ENCODE assay signal across 13 cellular contexts in the genomic region with DNA sequence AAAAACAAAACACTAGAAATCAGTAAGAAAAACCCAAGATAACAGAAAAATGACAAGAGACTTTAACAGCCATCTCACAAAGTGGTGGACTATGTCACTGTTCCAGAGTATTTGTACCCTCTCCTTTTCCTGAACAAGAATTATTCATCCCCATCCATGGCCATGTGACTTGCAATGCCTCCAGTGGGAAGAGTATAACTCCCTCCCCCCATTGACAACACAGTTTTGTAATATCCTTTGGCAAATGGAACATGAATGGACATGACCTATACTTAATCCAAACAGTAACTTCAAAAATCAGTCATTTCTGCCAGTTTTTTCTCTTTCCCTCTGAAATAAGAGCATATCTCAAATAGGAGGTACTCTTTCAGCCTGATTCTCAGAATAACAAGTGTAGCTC. TPM values are rescaled to one million over a fixed set of nuclear protein-coding genes. Genes with fewer than 3 reads are reported as not detected.
DNase-seq lines count a peak whose midpoint lies in the region; ATAC-seq, FAIRE-seq and TF ChIP-seq lines count a peak whose summit lies in the region.
"Had no signal": no experiment of that assay in that cellular context is flagged by ENCODE, and none has a peak within 500 bp of the region (broad histone marks: within the 10 kb centered on the region; RNA-seq: fewer than 3 reads in every experiment).

No MANE protein-coding gene starts in this region.

- CTCF ChIA-PET in GM12878 (lab: Yijun Ruan, JAX), result no interaction called here

- H3K36me3 Mint-ChIP-seq in stimulated activated naive CD8-positive, alpha-beta T cell treated with anti-CD3 and anti-CD28 coated beads, Interleukin-15, Interleukin-2, amounts not matched to agents 100 ng/mL and 50 ng/mL, for 24 hours (ENCODE audit: low read depth), result peaks cover 30% of the 10 kb centered on the region
- peaks cover 30% of the 10 kb centered on the region for H3K36me3 Mint-ChIP-seq in activated T-helper 2 cell treated with anti-CD3 and anti-CD28 coated beads, Interferon-gamma antibody, Interleukin-2, Interleukin-4, amounts not matched to agents 10 μg/mL and 5 μg/mL and 100 μg/mL, durations not matched to agents 14 hours and 24 hours and 36 hours (ENCODE audit: low read depth)

- H3K36me3 ChIP-seq in GM12878 (ENCODE audit: control insufficient read depth in 2 of 2, insufficient read depth in 2 of 2, low read length in 1 of 2), result peaks cover 0 to 3% of the 10 kb centered on the region in 2 experiments; a peak in 1 of 4 replicates
- no peaks in the 10 kb centered on the region for H3K36me3 ChIP-seq in ascending aorta
- H3K36me3 ChIP-seq: gastrocnemius medialis had no signal

- H4K20me1 ChIP-seq in GM12878 (ENCODE audit: control insufficient read depth, insufficient read depth), result no peaks in the 10 kb centered on the region

- DNase-seq in stimulated activated naive CD8-positive, alpha-beta T cell treated with anti-CD3 and anti-CD28 coated beads, Interleukin-15, Interleukin-2, amounts not matched to agents 100 U/mL and 50 U/mL, for 24 hours, result no peak
- DNase-seq in GM12878 (ENCODE audit: low read depth, low spot score) (no peak), right cardiac atrium (no peak), ascending aorta (ENCODE audit: low spot score in 2 of 2) (no peak), COR-L47 (lab: John Stamatoyannopoulos, UW) (no peak)
- no peak for DNase-seq in activated T-helper 2 cell treated with anti-CD3 and anti-CD28 coated beads, Interferon-gamma antibody, Interleukin-2, Interleukin-4, amounts not matched to agents 10 μg/mL and 5 μg/mL and 100 μg/mL, durations not matched to agents 14 hours and 24 hours and 36 hours (ENCODE audit: low spot score)
- DNase-seq: amygdala; gastrocnemius medialis; stimulated activated naive B cell treated with anti-CD40 and anti-IgM and Interleukin-4, amounts not matched to agents 10 μg/mL and 1 μg/mL and 100 μg/mL, for 72 hours had no signal

- in situ Hi-C loops in GM12878 (cut with MboI), result no loop called here

- H3K27ac ChIP-seq in GM12878 (ENCODE audit: control insufficient read depth, insufficient read depth) (no peak overlapping the region), right cardiac atrium (ENCODE audit: low read length) (no peak overlapping the region), ascending aorta (no peak overlapping the region)
- H3K27ac ChIP-seq: BLaER1, gastrocnemius medialis had no signal

- ATAC-seq in stimulated activated naive CD8-positive, alpha-beta T cell treated with anti-CD3 and anti-CD28 coated beads, Interleukin-15, Interleukin-2, amounts not matched to agents 100 U/mL and 50 U/mL, for 24 hours, result no peak
- no peak for ATAC-seq in GM12878
- ATAC-seq in right cardiac atrium, result peak; percentile 85 to 88
- ATAC-seq in HG03439 (IDR thresholded peaks at IDR 0.05; ENCODE audit: unreplicated experiment), result no peak
- ATAC-seq: stimulated activated naive B cell treated with anti-CD40 and anti-IgM and Interleukin-4, amounts not matched to agents 10 μg/mL and 1 μg/mL and 100 μg/mL, for 72 hours had no signal

- no peaks in the 10 kb centered on the region for H3K27me3 ChIP-seq in GM12878 (replicated peaks in 1 of 2; ENCODE audit: control insufficient read depth in 2 of 2, insufficient read depth in 2 of 2, low read length in 1 of 2)
- no peaks in the 10 kb centered on the region for H3K27me3 ChIP-seq in right cardiac atrium (ENCODE audit: control insufficient read depth, insufficient read depth)
- H3K27me3 ChIP-seq in ascending aorta, result no peaks in the 10 kb centered on the region
- H3K27me3 ChIP-seq: BLaER1, gastrocnemius medialis had no signal

- SMC1A ChIA-PET in GM12878 (lab: Charles Lee; ENCODE audit: uncharacterized antibody, unreplicated experiment), result no interaction called here

- FAIRE-seq in GM12878 (lab: Jason Lieb, UNC), result peak; percentile 44

- H3K9ac ChIP-seq in GM12878 (ENCODE audit: control insufficient read depth, insufficient read depth, low read length), result no peak overlapping the region
- H3K9ac ChIP-seq: BLaER1 had no signal

- RAD21 ChIA-PET in GM12878 (lab: Charles Lee; ENCODE audit: unreplicated experiment), result no interaction called here

- H3K9me3 ChIP-seq in GM12878 (replicated peaks; ENCODE audit: control insufficient read depth, insufficient read depth, low read length), result no peaks in the 10 kb centered on the region; the same call in 2 of the 3 replicates
- H3K9me3 ChIP-seq in right cardiac atrium (ENCODE audit: control insufficient read depth, low read length), result no peaks in the 10 kb centered on the region
- no peaks in the 10 kb centered on the region for H3K9me3 ChIP-seq in ascending aorta
- H3K9me3 ChIP-seq: gastrocnemius medialis had no signal

- H3K4me3 ChIP-seq in GM12878, result no peak overlapping the region
- no peak overlapping the region for H3K4me3 ChIP-seq in right cardiac atrium (ENCODE audit: low read length)
- H3K4me3 ChIP-seq in ascending aorta, result no peak overlapping the region
- H3K4me3 ChIP-seq: BLaER1, gastrocnemius medialis had no signal

- H3K79me2 ChIP-seq in GM12878 (ENCODE audit: control insufficient read depth, insufficient read depth, low read length), result peaks cover 34% of the 10 kb centered on the region

- BruUV-seq in GM12878 (replicated peaks; lab: Mats Ljungman, UMichigan), result no TSS peak

- TF ChIP-seq CTCF in GM12878 (IDR thresholded peaks at IDR 0.05 in 2 of 3, conservative IDR thresholded peaks at IDR 0.05 in 1 of 3; ENCODE audit: control insufficient read depth in 2 of 3, extremely low read depth in 1 of 3, insufficient read depth in 1 of 3, low read depth in 3 of 3, low read length in 3 of 3) (no peak), ascending aorta (IDR thresholded peaks at IDR 0.05) (no peak)

- H3K27me3 Mint-ChIP-seq in stimulated activated naive CD8-positive, alpha-beta T cell treated with anti-CD3 and anti-CD28 coated beads, Interleukin-15, Interleukin-2, amounts not matched to agents 100 ng/mL and 50 ng/mL, for 24 hours, result no peaks in the 10 kb centered on the region
- no peaks in the 10 kb centered on the region for H3K27me3 Mint-ChIP-seq in activated T-helper 2 cell treated with anti-CD3 and anti-CD28 coated beads, Interferon-gamma antibody, Interleukin-2, Interleukin-4, amounts not matched to agents 10 μg/mL and 5 μg/mL and 100 μg/mL, durations not matched to agents 14 hours and 24 hours and 36 hours (ENCODE audit: low read depth)
- H3K27me3 Mint-ChIP-seq: IgD-negative memory B cell; stimulated activated naive B cell treated with anti-CD40 and anti-IgM and Interleukin-4, amounts not matched to agents 10 μg/mL and 1 μg/mL and 100 μg/mL, for 72 hours had no signal

- H3K4me3 Mint-ChIP-seq in stimulated activated naive CD8-positive, alpha-beta T cell treated with anti-CD3 and anti-CD28 coated beads, Interleukin-15, Interleukin-2, amounts not matched to agents 100 ng/mL and 50 ng/mL, for 24 hours, result no peak overlapping the region
- no peak overlapping the region for H3K4me3 Mint-ChIP-seq in activated T-helper 2 cell treated with anti-CD3 and anti-CD28 coated beads, Interferon-gamma antibody, Interleukin-2, Interleukin-4, amounts not matched to agents 10 μg/mL and 5 μg/mL and 100 μg/mL, durations not matched to agents 14 hours and 24 hours and 36 hours (ENCODE audit: low read depth)
- H3K4me3 Mint-ChIP-seq: stimulated activated naive B cell treated with anti-CD40 and anti-IgM and Interleukin-4, amounts not matched to agents 10 μg/mL and 1 μg/mL and 100 μg/mL, for 72 hours had no signal

- no peak for TF ChIP-seq POLR2A in GM12878 (IDR thresholded peaks at IDR 0.05; ENCODE audit: low read depth, low read length)

- POLR2A ChIA-PET in GM12878 (lab: Charles Lee), result no interaction called here

- TF ChIP-seq RAD21 in GM12878 (IDR thresholded peaks at IDR 0.05; ENCODE audit: insufficient read depth, low read depth, low read length), result no peak

- intact Hi-C loops in GM12878 (cut with micrococcal nuclease; ENCODE audit: unreplicated experiment), result no loop called here
- intact Hi-C loops in right cardiac atrium (cut with DNase I), result no loop called here
- intact Hi-C loops in ascending aorta (cut with DNase I), result no loop called here
- intact Hi-C loops in activated T-helper 2 cell treated with anti-CD3 and anti-CD28 coated beads, Interferon-gamma antibody, Interleukin-2, Interleukin-4, amounts not matched to agents 10 μg/mL and 5 μg/mL and 100 μg/mL, durations not matched to agents 14 hours and 24 hours and 36 hours (cut with micrococcal nuclease), result no loop called here

- H3K4me1 Mint-ChIP-seq in stimulated activated naive CD8-positive, alpha-beta T cell treated with anti-CD3 and anti-CD28 coated beads, Interleukin-15, Interleukin-2, amounts not matched to agents 100 ng/mL and 50 ng/mL, for 24 hours (ENCODE audit: low read depth), result peaks cover 47% of the 10 kb centered on the region
- H3K4me1 Mint-ChIP-seq in activated T-helper 2 cell treated with anti-CD3 and anti-CD28 coated beads, Interferon-gamma antibody, Interleukin-2, Interleukin-4, amounts not matched to agents 10 μg/mL and 5 μg/mL and 100 μg/mL, durations not matched to agents 14 hours and 24 hours and 36 hours (ENCODE audit: low read depth), result peaks cover 24% of the 10 kb centered on the region

- no peak overlapping the region for H2AFZ ChIP-seq in GM12878 (ENCODE audit: control insufficient read depth, low read depth, low read length)

- H3K9me3 Mint-ChIP-seq in stimulated activated naive CD8-positive, alpha-beta T cell treated with anti-CD3 and anti-CD28 coated beads, Interleukin-15, Interleukin-2, amounts not matched to agents 100 ng/mL and 50 ng/mL, for 24 hours, result no peaks in the 10 kb centered on the region
- no peaks in the 10 kb centered on the region for H3K9me3 Mint-ChIP-seq in activated T-helper 2 cell treated with anti-CD3 and anti-CD28 coated beads, Interferon-gamma antibody, Interleukin-2, Interleukin-4, amounts not matched to agents 10 μg/mL and 5 μg/mL and 100 μg/mL, durations not matched to agents 14 hours and 24 hours and 36 hours
- H3K9me3 Mint-ChIP-seq: IgD-negative memory B cell; stimulated activated naive B cell treated with anti-CD40 and anti-IgM and Interleukin-4, amounts not matched to agents 10 μg/mL and 1 μg/mL and 100 μg/mL, for 72 hours had no signal

- H3K27ac Mint-ChIP-seq in stimulated activated naive CD8-positive, alpha-beta T cell treated with anti-CD3 and anti-CD28 coated beads, Interleukin-15, Interleukin-2, amounts not matched to agents 100 ng/mL and 50 ng/mL, for 24 hours, result peak overlapping the region; percentile 65
- no peak overlapping the region for H3K27ac Mint-ChIP-seq in activated T-helper 2 cell treated with anti-CD3 and anti-CD28 coated beads, Interferon-gamma antibody, Interleukin-2, Interleukin-4, amounts not matched to agents 10 μg/mL and 5 μg/mL and 100 μg/mL, durations not matched to agents 14 hours and 24 hours and 36 hours
- H3K27ac Mint-ChIP-seq: stimulated activated naive B cell treated with anti-CD40 and anti-IgM and Interleukin-4, amounts not matched to agents 10 μg/mL and 1 μg/mL and 100 μg/mL, for 72 hours had no signal

- no peak for TF ChIP-seq EP300 in GM12878 (IDR thresholded peaks at IDR 0.05; ENCODE audit: borderline replicate concordance in 1 of 2, control insufficient read depth in 1 of 2, low read depth in 2 of 2, low read length in 2 of 2)

- no peak overlapping the region for H3K4me2 ChIP-seq in GM12878 (ENCODE audit: control insufficient read depth, insufficient read depth)
- H3K4me2 ChIP-seq: BLaER1 had no signal

- no peaks in the 10 kb centered on the region for H3K4me1 ChIP-seq in GM12878 (ENCODE audit: control insufficient read depth, insufficient read depth, low read length)
- H3K4me1 ChIP-seq in right cardiac atrium (ENCODE audit: control insufficient read depth, insufficient read depth, low read length), result peaks cover 1% of the 10 kb centered on the region
- peaks cover 3% of the 10 kb centered on the region in 2 donors for H3K4me1 ChIP-seq in ascending aorta

RNA-seq across cellular contexts. Expression of gene PTBP3, which starts 33.9 kb away (rescaled TPM):
- 45.5 and 45.8 TPM in 2 replicates for total RNA-seq in GM12878 (2013; cell fraction: nucleolus; rRNA removed)
- total RNA-seq in GM12878 (2014; rRNA removed) (51.1 and 61.7 TPM in 2 replicates), GM12878 (2014; rRNA removed; fragmentation: Illumina TruSeq; extraction: Trizol) (64.5 and 67.6 TPM in 2 replicates), GM12878 (2021) (104 and 108 TPM in 2 replicates), right cardiac atrium (10 to 100 TPM; 15.1 to 19.6 (median 17.3) TPM), ascending aorta (21.3 TPM)
- 16.2 TPM for polyA plus RNA-seq in GM12878 (2011; ENCODE audit: low read depth)
- polyA plus RNA-seq in GM12878 (2011; rRNA removed) (68.6 and 76.7 TPM in 2 replicates), GM12878 (2014; fragmentation: Illumina TruSeq; extraction: Trizol) (56.7 and 67.8 TPM in 2 replicates), GM12878 (2014; fragmentation: Nextera tagmentation; extraction: Ambion mirVana) (10 to 100 TPM; 12.5 to 17.6 TPM), GM12878 (2014; rRNA removed) (32.5 and 39.3 TPM in 2 replicates), GM12878 (2016; fragmentation: Nextera tagmentation; extraction: Ambion mirVana) (10 to 100 TPM; 48.0 to 54.3 TPM), right cardiac atrium (4.4 TPM)
- 62.5 and 74.4 TPM in 2 replicates for polyA plus RNA-seq in GM12878 (2011; cell fraction: cytosol; rRNA removed)
- 22.7 and 24.8 TPM in 2 replicates for polyA plus RNA-seq in GM12878 (2011; cell fraction: nucleus; rRNA removed)
- 26.0 and 27.3 TPM in 2 replicates for polyA plus RNA-seq in GM12878 (2012)
- polyA minus RNA-seq in GM12878 (2011; rRNA and poly(A)+ RNA removed), result 105 and 178 TPM in 2 replicates
- 40.0 and 48.8 TPM in 2 replicates for polyA minus RNA-seq in GM12878 (2011; cell fraction: cytosol; rRNA and poly(A)+ RNA removed)
- polyA minus RNA-seq in GM12878 (2011; cell fraction: nucleus; rRNA and poly(A)+ RNA removed), result 19.6 and 30.6 TPM in 2 replicates
- total RNA-seq in activated T-helper 2 cell treated with anti-CD3 and anti-CD28 coated beads, Interferon-gamma antibody, Interleukin-2, Interleukin-4, amounts not matched to agents 10 μg/mL and 5 μg/mL and 100 μg/mL, durations not matched to agents 14 hours and 24 hours and 36 hours, result 108 and 116 TPM in 2 replicates

Comparison
In these comparisons a context has a peak if more than half of its experiments do, and no peak if none do; other contexts are left out.
1. ATAC-seq: peak in right cardiac atrium (2 of 2); none in stimulated activated naive CD8-positive, alpha-beta T cell treated with anti-CD3 and anti-CD28 coated beads, Interleukin-15, Interleukin-2, amounts not matched to agents 100 U/mL and 50 U/mL, for 24 hours (single experiment), GM12878 (single experiment) and HG03439 (single experiment).